In the genomic region with DNA sequence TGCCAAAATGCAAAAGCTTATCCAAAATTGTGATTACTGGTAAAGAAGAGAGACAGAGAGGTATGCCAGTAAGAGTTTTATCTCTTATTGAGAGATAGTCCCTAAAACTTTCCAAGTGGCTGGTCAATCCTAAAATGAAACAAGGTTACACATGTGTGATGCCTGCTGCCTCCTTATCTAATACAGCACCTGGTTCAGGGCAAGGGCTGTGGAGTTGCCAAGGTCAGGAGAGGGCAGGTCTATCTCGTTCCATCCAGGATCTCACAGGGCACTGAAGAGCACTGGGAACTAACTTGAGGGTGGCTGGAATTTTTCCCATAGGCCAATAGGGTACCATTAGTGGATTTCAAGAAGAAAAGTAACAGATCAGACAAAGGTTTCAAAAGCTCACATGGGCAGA, we compare ENCODE assay signal across 17 cellular contexts. TPM values are rescaled to one million over a fixed set of nuclear protein-coding genes. Genes with fewer than 3 reads are reported as not detected.
DNase-seq lines count a peak whose midpoint lies in the region; ATAC-seq, FAIRE-seq and TF ChIP-seq lines count a peak whose summit lies in the region.
"Had no signal": no experiment of that assay in that cellular context is flagged by ENCODE, and none has a peak within 500 bp of the region (broad histone marks: within the 10 kb centered on the region; RNA-seq: fewer than 3 reads in every experiment).

No MANE protein-coding gene starts in this region.

- FAIRE-seq in GM12878 (lab: Jason Lieb, UNC) = no peak

- no TSS peak for BruUV-seq in GM12878 (replicated peaks; lab: Mats Ljungman, UMichigan)

- H3K27ac Mint-ChIP-seq in CD14-positive monocyte (peak overlapping the region in 4 of 7 donors; percentile 21 to 82 (median 52)), HFFc6 (peak overlapping the region; percentile 1; the same call in 1 of the 2 replicates)
- peak overlapping the region; percentile 91 to 96 for H3K27ac Mint-ChIP-seq in natural killer cell treated with Interleukin-12 subunit alpha and Interleukin-12 subunit beta and Interleukin-15 and Interleukin-18, amount 100 ng/mL, for 72 hours
- H3K27ac Mint-ChIP-seq: activated CD8-positive, alpha-beta T cell treated with anti-CD3 and anti-CD28 coated beads, Interleukin-2, amount 10 ng/mL, durations not matched to agents 7 days and 5 days had no signal

- SMC1A ChIA-PET in GM12878 (lab: Charles Lee; ENCODE audit: uncharacterized antibody, unreplicated experiment) = interaction anchor here (2.9 to 5.4 kb wide), 4 partner anchors 9 to 45 kb away, joined by 13 to 90 read pairs (median 30); no protein-coding TSS in a partner anchor

- RAD21 ChIA-PET in GM12878 (lab: Charles Lee; ENCODE audit: unreplicated experiment) = interaction anchor here (2.8 to 3.2 kb wide), 3 partner anchors 8 to 20 kb away, joined by 16 to 24 read pairs (median 17); no protein-coding TSS in a partner anchor

- TF ChIP-seq RAD21 in GM12878 (IDR thresholded peaks at IDR 0.05; ENCODE audit: insufficient read depth, low read depth, low read length) = no peak

- DNase-seq in CD14-positive monocyte (ENCODE audit: low spot score) (no peak), HFFc6 (no peak), GM12878 (ENCODE audit: low read depth, low spot score) (no peak), DMS53 treated with DMSO at 0.1 percent for 48 hours (lab: John Stamatoyannopoulos, UW; ENCODE audit: unreplicated experiment) (no peak), putamen (ENCODE audit: low spot score) (no peak), Right ventricle myocardium inferior (ENCODE audit: missing footprints) (no peak), NCI-H1417 (lab: John Stamatoyannopoulos, UW) (no peak)
- no peak for DNase-seq in natural killer cell treated with Interleukin-12 subunit alpha and Interleukin-12 subunit beta and Interleukin-15 and Interleukin-18, amount 100 ng/mL, for 72 hours (ENCODE audit: low spot score)
- DNase-seq: activated CD8-positive, alpha-beta T cell treated with anti-CD3 and anti-CD28 coated beads, Interleukin-2, amount 10 ng/mL, durations not matched to agents 7 days and 5 days; activated effector memory CD4-positive, alpha-beta T cell treated with Interleukin-2 at 50 U/mL for 16 hours; DMS53; effector memory CD4-positive, alpha-beta T cell; left ventricle myocardium inferior; NCI-H146; NCI-H446 treated with DMSO at 0.1 percent for 48 hours; retina; substantia nigra had no signal

- H3K4me3 ChIP-seq in GM12878 = no peak overlapping the region
- H3K4me3 ChIP-seq: left ventricle myocardium inferior had no signal

- in situ Hi-C loops in GM12878 (cut with MboI) = loop anchor here (25.0 kb wide), 1 partner anchor 792 kb away; a partner anchor contains a TSS

- no peaks in the 10 kb centered on the region for H3K27me3 ChIP-seq in GM12878 (replicated peaks in 1 of 2; ENCODE audit: control insufficient read depth in 2 of 2, insufficient read depth in 2 of 2, low read length in 1 of 2)

- peaks cover 84% of the 10 kb centered on the region for H3K4me1 ChIP-seq in GM12878 (ENCODE audit: control insufficient read depth, insufficient read depth, low read length)

- peaks cover 9 to 24% of the 10 kb centered on the region in 2 experiments for H3K36me3 ChIP-seq in GM12878 (ENCODE audit: control insufficient read depth in 2 of 2, insufficient read depth in 2 of 2, low read length in 1 of 2)
- H3K36me3 ChIP-seq: left ventricle myocardium inferior had no signal

- peaks cover 49% of the 10 kb centered on the region for H3K4me1 Mint-ChIP-seq in CD14-positive monocyte
- peaks cover 61% of the 10 kb centered on the region for H3K4me1 Mint-ChIP-seq in HFFc6 (ENCODE audit: low read depth)
- peaks cover 80 to 85% of the 10 kb centered on the region in 2 donors for H3K4me1 Mint-ChIP-seq in natural killer cell treated with Interleukin-12 subunit alpha and Interleukin-12 subunit beta and Interleukin-15 and Interleukin-18, amount 100 ng/mL, for 72 hours (ENCODE audit: low read depth in 2 of 2)

- no peaks in the 10 kb centered on the region for H3K9me3 Mint-ChIP-seq in CD14-positive monocyte
- H3K9me3 Mint-ChIP-seq in HFFc6 = no peaks in the 10 kb centered on the region
- no peaks in the 10 kb centered on the region for H3K9me3 Mint-ChIP-seq in natural killer cell treated with Interleukin-12 subunit alpha and Interleukin-12 subunit beta and Interleukin-15 and Interleukin-18, amount 100 ng/mL, for 72 hours

- TF ChIP-seq CTCF in CD14-positive monocyte (IDR thresholded peaks at IDR 0.05) = no peak
- TF ChIP-seq CTCF in HFFc6 (IDR thresholded peaks at IDR 0.05) = no peak
- TF ChIP-seq CTCF in GM12878 (IDR thresholded peaks at IDR 0.05 in 2 of 3, conservative IDR thresholded peaks at IDR 0.05 in 1 of 3; ENCODE audit: control insufficient read depth in 2 of 3, extremely low read depth in 1 of 3, insufficient read depth in 1 of 3, low read depth in 3 of 3, low read length in 3 of 3) = no peak

- POLR2A ChIA-PET in GM12878 (lab: Charles Lee) = interaction anchor here (0.6 to 5.3 kb wide), 5 partner anchors 9 to 188 kb away, joined by 3 to 39 read pairs (median 13); no protein-coding TSS in a partner anchor

- H3K27ac ChIP-seq in GM12878 (ENCODE audit: control insufficient read depth, insufficient read depth) = no peak overlapping the region

- no peak for TF ChIP-seq EP300 in GM12878 (IDR thresholded peaks at IDR 0.05; ENCODE audit: borderline replicate concordance in 1 of 2, control insufficient read depth in 1 of 2, low read depth in 2 of 2, low read length in 2 of 2)

- H3K4me3 Mint-ChIP-seq in CD14-positive monocyte = no peak overlapping the region
- no peak overlapping the region for H3K4me3 Mint-ChIP-seq in HFFc6
- peak overlapping the region; percentile 85 for H3K4me3 Mint-ChIP-seq in natural killer cell treated with Interleukin-12 subunit alpha and Interleukin-12 subunit beta and Interleukin-15 and Interleukin-18, amount 100 ng/mL, for 72 hours
- H3K4me3 Mint-ChIP-seq: activated CD8-positive, alpha-beta T cell treated with anti-CD3 and anti-CD28 coated beads, Interleukin-2, amount 10 ng/mL, durations not matched to agents 7 days and 5 days had no signal

- intact Hi-C loops in CD14-positive monocyte (cut with micrococcal nuclease) (loop anchor here in 1 of 2 donors (2.0 to 5.0 kb wide), 2 partner anchors 15 to 47 kb away; no protein-coding TSS in a partner anchor), GM12878 (cut with micrococcal nuclease; ENCODE audit: unreplicated experiment) (no loop called here), Right ventricle myocardium inferior (cut with DNase I) (no loop called here)

- 14% methylated on average over 1 of the region's 1 CpG for WGBS in GM12878 (ENCODE audit: insufficient coverage, insufficient replicate concordance, low lambda C conversion rate, missing lambda C conversion rate)

- no peak overlapping the region for H3K9ac ChIP-seq in GM12878 (ENCODE audit: control insufficient read depth, insufficient read depth, low read length)

- no peak overlapping the region for H2AFZ ChIP-seq in GM12878 (ENCODE audit: control insufficient read depth, low read depth, low read length)

- no peaks in the 10 kb centered on the region for H3K27me3 Mint-ChIP-seq in CD14-positive monocyte (ENCODE audit: low read depth in 3 of 3)
- peaks cover 2% of the 10 kb centered on the region; the same call in 1 of the 2 replicates for H3K27me3 Mint-ChIP-seq in HFFc6 (ENCODE audit: insufficient read depth)
- no peaks in the 10 kb centered on the region for H3K27me3 Mint-ChIP-seq in natural killer cell treated with Interleukin-12 subunit alpha and Interleukin-12 subunit beta and Interleukin-15 and Interleukin-18, amount 100 ng/mL, for 72 hours

- CTCF ChIA-PET in GM12878 (lab: Yijun Ruan, JAX) = interaction anchor here (0.7 to 4.0 kb wide), 4 partner anchors 9 to 20 kb away, joined by 3 to 28 read pairs (median 11); no protein-coding TSS in a partner anchor

- ATAC-seq in GM12878 (no peak), Right ventricle myocardium inferior (no peak)
- no peak for ATAC-seq in natural killer cell treated with Interleukin-12 subunit alpha and Interleukin-12 subunit beta and Interleukin-15 and Interleukin-18, amount 100 ng/mL, for 72 hours
- ATAC-seq: activated CD8-positive, alpha-beta T cell treated with anti-CD3 and anti-CD28 coated beads, Interleukin-2, amount 10 ng/mL, durations not matched to agents 7 days and 5 days had no signal

- H3K4me2 ChIP-seq in GM12878 (ENCODE audit: control insufficient read depth, insufficient read depth) = peak overlapping the region; percentile 39; the same call in 1 of the 2 replicates

- TF ChIP-seq POLR2A in GM12878 (IDR thresholded peaks at IDR 0.05; ENCODE audit: low read depth, low read length) = no peak; the same call in 1 of the 2 replicates

- H3K36me3 Mint-ChIP-seq in CD14-positive monocyte = peaks cover 35 to 40% of the 10 kb centered on the region in 2 donors
- H3K36me3 Mint-ChIP-seq in HFFc6 (ENCODE audit: low read depth) = peaks cover 13% of the 10 kb centered on the region
- H3K36me3 Mint-ChIP-seq in natural killer cell treated with Interleukin-12 subunit alpha and Interleukin-12 subunit beta and Interleukin-15 and Interleukin-18, amount 100 ng/mL, for 72 hours = peaks cover 23% of the 10 kb centered on the region

- peaks cover 100% of the 10 kb centered on the region for H3K79me2 ChIP-seq in GM12878 (ENCODE audit: control insufficient read depth, insufficient read depth, low read length)

- no peaks in the 10 kb centered on the region for H3K9me3 ChIP-seq in GM12878 (replicated peaks; ENCODE audit: control insufficient read depth, insufficient read depth, low read length)
- H3K9me3 ChIP-seq: left ventricle myocardium inferior had no signal

- H4K20me1 ChIP-seq in GM12878 (ENCODE audit: control insufficient read depth, insufficient read depth) = peaks cover 3% of the 10 kb centered on the region; the same call in 1 of the 2 replicates

RNA-seq across cellular contexts. Expression of a gene that starts 18.2 kb away (rescaled TPM):
- polyA plus RNA-seq in CD14-positive monocyte (10 to 100 TPM; 16.7 to 18.0 TPM), GM12878 (2011; rRNA removed) (101 and 118 TPM in 2 replicates), GM12878 (2014; fragmentation: Illumina TruSeq; extraction: Trizol) (116 and 141 TPM in 2 replicates), GM12878 (2014; fragmentation: Nextera tagmentation; extraction: Ambion mirVana) (10 to 100 TPM; 32.8 to 78.5 TPM), GM12878 (2014; rRNA removed) (203 and 212 TPM in 2 replicates), GM12878 (2016; fragmentation: Nextera tagmentation; extraction: Ambion mirVana) (10 to 100 TPM; 54.4 to 71.5 TPM)
- 100 to 1,000 TPM; 103 to 135 (median 122) TPM for total RNA-seq in HFFc6 (2021; fragmentation: NEBNext Ultra II Directional; extraction: Animal tissue kit (Norgen Biotek cat#: 25700))
- total RNA-seq in GM12878 (2013; cell fraction: nucleolus; rRNA removed) = 130 and 131 TPM in 2 replicates
- total RNA-seq in GM12878 (2014; rRNA removed) (198 and 200 TPM in 2 replicates), GM12878 (2014; rRNA removed; fragmentation: Illumina TruSeq; extraction: Trizol) (135 and 144 TPM in 2 replicates), GM12878 (2021) (205 and 206 TPM in 2 replicates), Right ventricle myocardium inferior (23.1 TPM)
- polyA plus RNA-seq in GM12878 (2011; ENCODE audit: low read depth) = 123 TPM
- 103 and 118 TPM in 2 replicates for polyA plus RNA-seq in GM12878 (2011; cell fraction: cytosol; rRNA removed)
- 51.0 and 62.5 TPM in 2 replicates for polyA plus RNA-seq in GM12878 (2011; cell fraction: nucleus; rRNA removed)
- 135 and 137 TPM in 2 replicates for polyA plus RNA-seq in GM12878 (2012)
- 139 and 160 TPM in 2 replicates for polyA minus RNA-seq in GM12878 (2011; rRNA and poly(A)+ RNA removed)
- 60.1 and 81.5 TPM in 2 replicates for polyA minus RNA-seq in GM12878 (2011; cell fraction: cytosol; rRNA and poly(A)+ RNA removed)
- polyA minus RNA-seq in GM12878 (2011; cell fraction: nucleus; rRNA and poly(A)+ RNA removed) = 37.2 and 80.3 TPM in 2 replicates
- 100 to 1,000 TPM; 204 to 244 TPM for total RNA-seq in natural killer cell treated with Interleukin-12 subunit alpha and Interleukin-12 subunit beta and Interleukin-15 and Interleukin-18, amount 100 ng/mL, for 72 hours

Comparison
In these comparisons a context has a peak if more than half of its experiments do, and no peak if none do; other contexts are left out.
1. H3K27ac Mint-ChIP-seq: peak in every context shown above with its lines; median percentile 94 in natural killer cell treated with Interleukin-12 subunit alpha and Interleukin-12 subunit beta and Interleukin-15 and Interleukin-18, amount 100 ng/mL, for 72 hours; 52 in CD14-positive monocyte; 1 in HFFc6.